Comparison of ENCODE assay signal across 24 cellular contexts in the genomic region with DNA sequence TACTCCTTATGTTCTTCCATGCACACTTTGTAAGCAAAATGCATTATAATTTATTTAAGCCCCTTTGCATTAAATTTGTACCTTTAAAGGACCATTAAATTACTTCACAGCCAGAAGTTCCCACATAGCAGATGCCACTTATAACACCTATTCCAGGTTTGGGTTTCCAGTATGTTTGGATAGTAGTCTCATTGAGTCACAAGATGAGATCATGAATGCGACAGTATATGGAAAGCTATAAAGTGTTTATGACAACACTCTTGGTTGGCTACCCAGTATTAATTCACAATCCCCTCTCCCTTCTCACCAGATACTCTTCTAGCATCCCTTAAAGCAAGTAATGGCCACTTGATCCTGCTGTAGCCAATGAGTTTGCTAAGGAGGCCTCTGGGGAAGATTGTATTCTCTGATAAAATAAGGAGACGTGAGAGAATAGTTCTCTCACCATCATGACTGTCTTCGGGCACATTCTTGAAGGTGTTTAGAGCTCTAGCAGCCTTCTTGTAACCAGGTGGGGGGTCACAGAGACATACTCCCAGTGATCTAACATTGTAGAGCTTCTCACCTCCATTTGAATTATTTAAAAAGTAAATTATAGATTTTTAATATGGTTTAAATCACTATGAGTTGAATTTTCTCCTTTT. TPM values are rescaled to one million over a fixed set of nuclear protein-coding genes. Genes with fewer than 3 reads are reported as not detected.
DNase-seq lines count a peak whose midpoint lies in the region; TF ChIP-seq lines count a peak whose summit lies in the region.
"Had no signal": no experiment of that assay in that cellular context is flagged by ENCODE, and none has a peak within 500 bp of the region (broad histone marks: within the 10 kb centered on the region; RNA-seq: fewer than 3 reads in every experiment).

No MANE protein-coding gene starts in this region.

- no peak overlapping the region for H2BK12ac ChIP-seq in trophoblast cell (ENCODE audit: low read length)

- H3K9me3 ChIP-seq in HEK293 (ENCODE audit: control insufficient read depth, insufficient read depth, low read depth, low read length) (no peaks in the 10 kb centered on the region), trophoblast cell (ENCODE audit: insufficient read depth, low read depth, low read length) (no peaks in the 10 kb centered on the region), esophagus muscularis mucosa (no peaks in the 10 kb centered on the region)
- H3K9me3 ChIP-seq: A549, BE2C, BLaER1 had no signal

- H3K18ac ChIP-seq in mesendoderm (ENCODE audit: low read length) (no peak overlapping the region), trophoblast cell (ENCODE audit: low read length) (no peak overlapping the region)

- no peak overlapping the region for H4K91ac ChIP-seq in trophoblast cell (ENCODE audit: low read depth, low read length)

- CTCF ChIA-PET in HEK293 (lab: Yijun Ruan, JAX) = interaction anchor here (0.6 to 2.7 kb wide), 2 partner anchors 10 to 18 kb away, joined by 4 to 14 read pairs; no protein-coding TSS in a partner anchor

- H2BK5ac ChIP-seq in mesendoderm (ENCODE audit: low read length) = no peak overlapping the region
- H2BK5ac ChIP-seq in trophoblast cell (ENCODE audit: low read depth, low read length, poor library complexity) = no peak overlapping the region

- H3K27ac ChIP-seq in HEK293 (ENCODE audit: extremely low read depth, low read depth, low read length) = no peak overlapping the region
- no peak overlapping the region for H3K27ac ChIP-seq in mesendoderm (ENCODE audit: low read depth, low read length)
- H3K27ac ChIP-seq in trophoblast cell (ENCODE audit: low read depth, low read length) = no peak overlapping the region
- no peak overlapping the region for H3K27ac ChIP-seq in esophagus muscularis mucosa (replicated peaks in 1 of 4)
- H3K27ac ChIP-seq: 22Rv1, A549, BLaER1 had no signal

- H3K4me1 ChIP-seq in HEK293 (ENCODE audit: control insufficient read depth, insufficient read depth, low read length) = peaks cover 3% of the 10 kb centered on the region; the same call in 1 of the 2 replicates
- H3K4me1 ChIP-seq in mesendoderm (ENCODE audit: control insufficient read depth, low read depth, low read length) = no peaks in the 10 kb centered on the region
- peaks cover 2% of the 10 kb centered on the region in 2 experiments for H3K4me1 ChIP-seq in trophoblast cell (ENCODE audit: control insufficient read depth in 1 of 2, insufficient read depth in 2 of 2, low read length in 2 of 2)
- H3K4me1 ChIP-seq in esophagus muscularis mucosa = peaks cover 16 to 27% (median 21%) of the 10 kb centered on the region in 4 donors
- H3K4me1 ChIP-seq: A549, BE2C had no signal

- POLR2A ChIA-PET in HEK293 (lab: Yijun Ruan, JAX) = no interaction called here

- H3K4ac ChIP-seq in mesendoderm (ENCODE audit: low read depth, low read length) (no peak overlapping the region), trophoblast cell (ENCODE audit: low read depth, low read length) (no peak overlapping the region)

- H3K79me1 ChIP-seq in mesendoderm (ENCODE audit: low read length) (no peaks in the 10 kb centered on the region), trophoblast cell (ENCODE audit: low read length) (peaks cover 13% of the 10 kb centered on the region)

- H2AFZ ChIP-seq in trophoblast cell (ENCODE audit: insufficient read depth, low read length, poor library complexity) = no peak overlapping the region

- H2AK5ac ChIP-seq in mesendoderm (ENCODE audit: low read length) (no peak overlapping the region), trophoblast cell (ENCODE audit: low read length) (no peak overlapping the region)

- no peak overlapping the region for H4K12ac ChIP-seq in trophoblast cell (ENCODE audit: low read depth, low read length)

- no CpG with 5 or more reads among the region's 3 CpGs for WGBS in mesendoderm (ENCODE audit: extremely low coverage, insufficient coverage, low lambda C conversion rate)
- no CpG with 5 or more reads among the region's 3 CpGs for WGBS in trophoblast cell (ENCODE audit: extremely low coverage, insufficient coverage, insufficient read length)
- 97% methylated on average over 3 of the region's 3 CpGs for WGBS in esophagus muscularis mucosa

- H3K27me3 ChIP-seq in mesendoderm (ENCODE audit: insufficient read depth, low read length, poor library complexity) (no peaks in the 10 kb centered on the region), trophoblast cell (ENCODE audit: insufficient read depth, low read length) (no peaks in the 10 kb centered on the region), esophagus muscularis mucosa (no peaks in the 10 kb centered on the region)
- H3K27me3 ChIP-seq: BLaER1 had no signal

- DNase-seq in DMS53 (lab: John Stamatoyannopoulos, UW) (peak; percentile 6), DMS53 treated with DMSO at 0.1 percent for 48 hours (lab: John Stamatoyannopoulos, UW; ENCODE audit: unreplicated experiment) (no peak), mesendoderm (peak; percentile 61), trophoblast cell (peak; percentile 55 to 86), esophagus muscularis mucosa (ENCODE audit: extremely low spot score) (no peak)
- no peak for DNase-seq in stimulated activated CD4-positive, alpha-beta T cell treated with anti-CD3 and anti-CD28 coated beads, Interleukin-4, amount 100 ng/mL, for 4 hours
- DNase-seq: BE2C; C1 segment of cervical spinal cord; CD4-positive, alpha-beta memory T cell; CD4-positive, CD25-positive, alpha-beta regulatory T cell; CD8-positive, alpha-beta memory T cell; COR-L47; DMS 273 treated with DMSO at 0.1 percent for 48 hours; DMS153; DMS79; DND-41; EL; GDM1 had no signal

- no peak overlapping the region for H3K56ac ChIP-seq in mesendoderm (ENCODE audit: low read length)

- H2BK120ac ChIP-seq in mesendoderm (ENCODE audit: low read depth, low read length) (no peak overlapping the region), trophoblast cell (ENCODE audit: insufficient read depth, low read length, poor library complexity) (no peak overlapping the region)

- intact Hi-C loops in esophagus muscularis mucosa (cut with DNase I) = no loop called here

- no peak for TF ChIP-seq POLR2A in esophagus muscularis mucosa (IDR thresholded peaks at IDR 0.05; ENCODE audit: low read depth)

- TF ChIP-seq CTCF in HEK293 (tag by site-specific recombination; IDR thresholded peaks at IDR 0.05) (no peak), esophagus muscularis mucosa (IDR thresholded peaks at IDR 0.05) (no peak)

- no peak overlapping the region for H3K4me2 ChIP-seq in mesendoderm (ENCODE audit: low read length)
- no peak overlapping the region for H3K4me2 ChIP-seq in trophoblast cell (ENCODE audit: low read length)
- H3K4me2 ChIP-seq: A549, BLaER1 had no signal

- no peaks in the 10 kb centered on the region for H3K36me3 ChIP-seq in HEK293 (ENCODE audit: control insufficient read depth in 2 of 2, insufficient read depth in 1 of 2, low read length in 2 of 2)
- H3K36me3 ChIP-seq in mesendoderm (ENCODE audit: control insufficient read depth, insufficient read depth, low read length) = no peaks in the 10 kb centered on the region
- H3K36me3 ChIP-seq in trophoblast cell (ENCODE audit: control insufficient read depth in 1 of 2, insufficient read depth in 2 of 2, low read length in 2 of 2) = peaks cover 0 to 1% of the 10 kb centered on the region in 2 experiments
- no peaks in the 10 kb centered on the region for H3K36me3 ChIP-seq in esophagus muscularis mucosa
- H3K36me3 ChIP-seq: BE2C, BLaER1 had no signal

- H3K9ac ChIP-seq in mesendoderm (ENCODE audit: low read length) (no peak overlapping the region), trophoblast cell (ENCODE audit: low read length) (no peak overlapping the region)
- H3K9ac ChIP-seq: BLaER1 had no signal

- no peak for TF ChIP-seq EP300 in esophagus muscularis mucosa (IDR thresholded peaks at IDR 0.05)

- H2BK15ac ChIP-seq in mesendoderm (replicated peaks; ENCODE audit: low read depth) = no peak overlapping the region

- H3K79me2 ChIP-seq in mesendoderm (ENCODE audit: control insufficient read depth, insufficient read depth, low read length) = no peaks in the 10 kb centered on the region
- H3K79me2 ChIP-seq in trophoblast cell (ENCODE audit: control insufficient read depth, insufficient read depth, low read length, poor library complexity) = peaks cover 8% of the 10 kb centered on the region

- no peak overlapping the region for H3K14ac ChIP-seq in trophoblast cell (ENCODE audit: low read length)

- H4K8ac ChIP-seq in mesendoderm (ENCODE audit: low read depth, low read length) = no peak overlapping the region
- H4K8ac ChIP-seq in trophoblast cell (ENCODE audit: low read depth, low read length) = no peak overlapping the region

- H4K5ac ChIP-seq in mesendoderm (ENCODE audit: low read length) = no peak overlapping the region

- H3K23ac ChIP-seq in mesendoderm (ENCODE audit: low read length) (no peak overlapping the region), trophoblast cell (ENCODE audit: low read length) (no peak overlapping the region)

- H3K4me3 ChIP-seq in HEK293 (ENCODE audit: low read depth, low read length) = no peak overlapping the region
- H3K4me3 ChIP-seq in mesendoderm (ENCODE audit: low read length) = no peak overlapping the region
- H3K4me3 ChIP-seq in trophoblast cell (ENCODE audit: low read depth, low read length) = no peak overlapping the region
- H3K4me3 ChIP-seq in esophagus muscularis mucosa = no peak overlapping the region
- H3K4me3 ChIP-seq: A549, BLaER1, GM12878 had no signal

TF ChIP-seq in HEK293, 187 proteins besides CTCF, POLR2A, EP300 and RAD21 (continues in another document):
- no peak for TF ChIP-seq ZNF571 (tag by site-specific recombination; IDR thresholded peaks at IDR 0.05)
- TF ChIP-seq ZNF138 (tag by site-specific recombination; IDR thresholded peaks at IDR 0.05; ENCODE audit: borderline replicate concordance) = no peak
- TF ChIP-seq ZNF114 (tag by site-specific recombination; IDR thresholded peaks at IDR 0.05) = no peak
- no peak for TF ChIP-seq ZNF223 (tag by site-specific recombination; IDR thresholded peaks at IDR 0.05)

RNA-seq across cellular contexts. Expression of a gene that starts 2.8 kb away (rescaled TPM):
- polyA plus RNA-seq in mesendoderm (2013, experiment 1 of 2) = 4.3 TPM
- 4.4 TPM for polyA plus RNA-seq in mesendoderm (2013, experiment 2 of 2)
- polyA plus RNA-seq in trophoblast cell (2013) = 21.6 and 22.3 TPM in 2 replicates
- 10 to 100 TPM; 55.6 to 75.9 (median 72.0) TPM for total RNA-seq in esophagus muscularis mucosa
- total RNA-seq: CD4-positive, alpha-beta memory T cell; CD4-positive, CD25-positive, alpha-beta regulatory T cell; G401 had no signal
- polyA plus RNA-seq: CD8-positive, alpha-beta memory T cell had no signal

RNA-seq across cellular contexts. Expression of a gene that starts 49.7 kb away (rescaled TPM):
- polyA plus RNA-seq in mesendoderm (2013, experiment 1 of 2) = 9.1 TPM
- 9.3 TPM for polyA plus RNA-seq in mesendoderm (2013, experiment 2 of 2)
- 21.3 and 22.2 TPM in 2 replicates for polyA plus RNA-seq in trophoblast cell (2013)
- 10 to 100 TPM; 13.0 to 19.9 (median 14.3) TPM for total RNA-seq in esophagus muscularis mucosa

Comparison
In these comparisons a context has a peak if more than half of its experiments do, and no peak if none do; other contexts are left out.
1. DNase-seq: peak in DMS53 (single experiment), mesendoderm (single experiment) and trophoblast cell (2 of 2); none in DMS53 treated with DMSO at 0.1 percent for 48 hours (single experiment), esophagus muscularis mucosa (single experiment) and stimulated activated CD4-positive, alpha-beta T cell treated with anti-CD3 and anti-CD28 coated beads, Interleukin-4, amount 100 ng/mL, for 4 hours (0 of 2).